In genomic region chr14:77301103-77301502, GRCh38 we compare ENCODE assay signal across 7 cellular contexts. TPM values are rescaled to one million over a fixed set of nuclear protein-coding genes. Genes with fewer than 3 reads are reported as not detected.
DNase-seq lines count a peak whose midpoint lies in the region; ATAC-seq and TF ChIP-seq lines count a peak whose summit lies in the region.

No MANE protein-coding gene starts in this region.

- no peak overlapping the region for H3K4me3 ChIP-seq in GM12865 (ENCODE audit: low read depth, low read length)
- H3K4me3 ChIP-seq in LNCaP clone FGC (ENCODE audit: low read depth, low read length) = no peak overlapping the region
- no peak overlapping the region for H3K4me3 ChIP-seq in body of pancreas
- H3K4me3 ChIP-seq in skeletal muscle satellite cell (ENCODE audit: low read length) = no peak overlapping the region

- H3K9me3 ChIP-seq in body of pancreas (no peaks in the 10 kb centered on the region), skeletal muscle satellite cell (replicated peaks; ENCODE audit: low read length) (no peaks in the 10 kb centered on the region)

- H3K27me3 ChIP-seq in body of pancreas (no peaks in the 10 kb centered on the region), skeletal muscle satellite cell (ENCODE audit: control insufficient read depth, insufficient read depth, low read length) (no peaks in the 10 kb centered on the region)

- DNase-seq in GM12865 (ENCODE audit: low read depth) (peak; percentile 86), LNCaP clone FGC (ENCODE audit: low read depth) (peak; percentile 75), T-helper 1 cell (peak in 3 of 5 donors; percentile 10 to 53 (median 37)), body of pancreas (peak; percentile 73 to 84 (median 78)), iPS DF 4.7 (ENCODE audit: extremely low read depth, low spot score) (peak; percentile 58), NCI-H774 (lab: John Stamatoyannopoulos, UW) (no peak)

- TF ChIP-seq POLR2A in body of pancreas (IDR thresholded peaks at IDR 0.05) = no peak

- peak overlapping the region; percentile 42 for H3K4me2 ChIP-seq in skeletal muscle satellite cell (ENCODE audit: low read length)

- ATAC-seq in body of pancreas = peak; percentile 73

- no peak overlapping the region for H3K9ac ChIP-seq in skeletal muscle satellite cell (ENCODE audit: low read depth, low read length)

- TF ChIP-seq CTCF in GM12865 (IDR thresholded peaks at IDR 0.05; ENCODE audit: insufficient read depth, low read depth, low read length, missing control alignments) (peak; percentile 81), LNCaP clone FGC (IDR thresholded peaks at IDR 0.05; ENCODE audit: control insufficient read depth, extremely low read depth, insufficient read depth) (peak; percentile 94), body of pancreas (IDR thresholded peaks at IDR 0.05) (peak; percentile 14 to 72 (median 60))

- peaks cover 0 to 5% of the 10 kb centered on the region in 2 donors for H3K36me3 ChIP-seq in body of pancreas (replicated peaks in 1 of 2; ENCODE audit: insufficient read depth in 1 of 2, low read depth in 2 of 2)
- peaks cover 20% of the 10 kb centered on the region for H3K36me3 ChIP-seq in skeletal muscle satellite cell (ENCODE audit: insufficient read depth, low read length)

- H3K4me1 ChIP-seq in body of pancreas = peaks cover 9% of the 10 kb centered on the region
- H3K4me1 ChIP-seq in skeletal muscle satellite cell (ENCODE audit: control insufficient read depth, insufficient read depth, low read length) = peaks cover 34% of the 10 kb centered on the region

- WGBS in body of pancreas, 2 donors = 35 to 42% methylated on average over 8 to 10 of the region's 10 CpGs

- intact Hi-C loops in body of pancreas (cut with DNase I) = no loop called here

- no peak overlapping the region for H3K27ac ChIP-seq in body of pancreas

RNA-seq across cellular contexts. Expression of gene POMT2, which starts 19.6 kb away (rescaled TPM):
- 10 to 100 TPM; 22.6 to 45.2 TPM for total RNA-seq in body of pancreas
- 10.0 and 15.7 TPM in 2 replicates for total RNA-seq in skeletal muscle satellite cell (2012; rRNA removed)

RNA-seq across cellular contexts. Expression of gene GSTZ1, which starts 19.7 kb away (rescaled TPM):
- total RNA-seq in body of pancreas = 10 to 100 TPM; 14.3 to 16.2 TPM
- 31.2 and 44.8 TPM in 2 replicates for total RNA-seq in skeletal muscle satellite cell (2012; rRNA removed)

RNA-seq across cellular contexts. Expression of gene NGB, which starts 30.1 kb away (rescaled TPM):
- under 1 TPM in 1 of 2 donors, not detected in 1; 0.33 TPM for total RNA-seq in body of pancreas
- total RNA-seq in skeletal muscle satellite cell (2012; rRNA removed) = not detected in 2 replicates
